In genomic region chr6:154675602-154676088, GRCh38 we compare ENCODE assay signal across 8 cellular contexts. TPM values are rescaled to one million over a fixed set of nuclear protein-coding genes. Genes with fewer than 3 reads are reported as not detected.
DNase-seq lines count a peak whose midpoint lies in the region; ATAC-seq, FAIRE-seq and TF ChIP-seq lines count a peak whose summit lies in the region.

No MANE protein-coding gene starts in this region.

- peaks cover 3% of the 10 kb centered on the region for H3K27me3 ChIP-seq in astrocyte (ENCODE audit: insufficient read depth, low read length)

- POLR2A ChIA-PET in AG04449 (lab: Yijun Ruan, JAX) = no interaction called here

- no peaks in the 10 kb centered on the region for H4K20me1 ChIP-seq in astrocyte (ENCODE audit: insufficient read depth, low read length)

- DNase-seq in AG04449 (ENCODE audit: low read depth, low spot score) (peak; percentile 88), NCI-H2081 (lab: John Stamatoyannopoulos, UW) (peak; percentile 87 to 94), T-helper 22 cell (ENCODE audit: low read depth) (peak; percentile 66), astrocyte (ENCODE audit: low read depth) (peak; percentile 87), hepatic stellate cell (ENCODE audit: low spot score) (peak; percentile 92), skeletal muscle cell (ENCODE audit: low read depth) (peak; percentile 82)

- H3K4me1 ChIP-seq in astrocyte (ENCODE audit: insufficient read depth, low read length) = no peaks in the 10 kb centered on the region

- H3K4me2 ChIP-seq in astrocyte (ENCODE audit: low read length) = no peak overlapping the region

- no peaks in the 10 kb centered on the region for H3K4me1 Mint-ChIP-seq in astrocyte (ENCODE audit: low read depth, unreplicated experiment)

- H3K4me3 ChIP-seq in AG04449 (ENCODE audit: low read depth, low read length) (no peak overlapping the region), astrocyte (ENCODE audit: insufficient read depth, low read depth, low read length) (no peak overlapping the region), skeletal muscle cell (ENCODE audit: low read depth, low read length) (no peak overlapping the region)

- H3K36me3 Mint-ChIP-seq in astrocyte (ENCODE audit: low read depth, unreplicated experiment) = no peaks in the 10 kb centered on the region

- H3K79me2 ChIP-seq in astrocyte (ENCODE audit: insufficient read depth, low read length) = no peaks in the 10 kb centered on the region

- no peaks in the 10 kb centered on the region for H3K9me3 ChIP-seq in astrocyte (ENCODE audit: insufficient read depth, low read depth, low read length)

- TF ChIP-seq CTCF in AG04449 (IDR thresholded peaks at IDR 0.05; ENCODE audit: insufficient read depth, low read length, missing control alignments) (peak; percentile 88), astrocyte (IDR thresholded peaks at IDR 0.05; ENCODE audit: insufficient read depth, low read depth, low read length) (peak; percentile 100)

- H3K36me3 ChIP-seq in astrocyte (ENCODE audit: insufficient read depth, low read length) = no peaks in the 10 kb centered on the region

- CTCF ChIA-PET in AG04449 (lab: Yijun Ruan, JAX) = interaction anchor here (0.5 to 6.4 kb wide), 63 partner anchors 9 to 819 kb away, joined by 3 to 264 read pairs (median 4); partner anchors contain the start of gene TFB1M

- no peaks in the 10 kb centered on the region for H3K9me3 Mint-ChIP-seq in astrocyte (ENCODE audit: unreplicated experiment)

- H3K4me3 Mint-ChIP-seq in astrocyte (ENCODE audit: unreplicated experiment) = no peak overlapping the region

- no peak overlapping the region for H3K9ac ChIP-seq in astrocyte (ENCODE audit: low read length)

- ATAC-seq in GM18861 (IDR thresholded peaks at IDR 0.05; ENCODE audit: unreplicated experiment) (peak; percentile 100), HG03060 (IDR thresholded peaks at IDR 0.05; ENCODE audit: low read depth, unreplicated experiment) (peak; percentile 99)

- no peak overlapping the region for H2AFZ ChIP-seq in astrocyte (ENCODE audit: low read depth, low read length)

- FAIRE-seq in astrocyte (lab: Jason Lieb, UNC) = peak; percentile 94

- H3K27ac ChIP-seq in astrocyte (ENCODE audit: low read depth, low read length) = no peak overlapping the region

- peaks cover 5% of the 10 kb centered on the region for H3K27me3 Mint-ChIP-seq in astrocyte (ENCODE audit: low read depth, unreplicated experiment)

- H3K27ac Mint-ChIP-seq in astrocyte (ENCODE audit: unreplicated experiment) = no peak overlapping the region

RNA-seq across cellular contexts. Expression of gene SCAF8, which starts 57.6 kb away (rescaled TPM):
- total RNA-seq in astrocyte = 36.0 and 36.2 TPM in 2 replicates
